In the genomic region with DNA sequence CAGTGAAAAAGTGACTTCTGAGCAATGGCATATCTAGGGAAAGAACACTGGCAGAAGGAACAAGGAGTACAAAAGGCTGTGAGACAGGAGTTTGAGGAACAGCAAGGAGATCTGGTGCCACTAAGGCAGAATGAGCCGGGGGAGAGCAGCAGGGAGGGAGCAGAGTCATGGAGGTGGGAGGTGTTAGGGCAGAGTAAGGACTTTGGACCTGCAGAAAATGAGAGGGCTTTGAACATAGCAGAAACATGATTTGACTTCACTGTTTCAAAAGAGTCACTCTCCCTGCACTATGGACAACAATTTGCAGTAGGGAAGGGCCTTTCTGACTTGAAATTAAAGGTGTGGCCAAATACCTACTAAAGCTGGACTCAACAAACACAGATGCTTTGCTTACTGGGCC, we compare ENCODE assay signal across 23 cellular contexts.
DNase-seq lines count a peak whose midpoint lies in the region; ATAC-seq, FAIRE-seq and TF ChIP-seq lines count a peak whose summit lies in the region.
"Had no signal": no experiment of that assay in that cellular context is flagged by ENCODE, and none has a peak within 500 bp of the region (broad histone marks: within the 10 kb centered on the region; RNA-seq: fewer than 3 reads in every experiment).

No MANE protein-coding gene starts in this region.

- H3K9me3 Mint-ChIP-seq in astrocyte (ENCODE audit: unreplicated experiment) (no peaks in the 10 kb centered on the region), MCF 10A (ENCODE audit: unreplicated experiment) (no peaks in the 10 kb centered on the region)
- H3K9me3 Mint-ChIP-seq: memory B cell; stimulated activated naive CD8-positive, alpha-beta T cell treated with anti-CD3 and anti-CD28 coated beads, Interleukin-15, Interleukin-2, amounts not matched to agents 100 ng/mL and 50 ng/mL, for 24 hours had no signal

- DNase-seq in NCI-H146 (lab: John Stamatoyannopoulos, UW) (peak; percentile 21), NCI-H146 treated with DMSO at 0.1 percent for 48 hours (lab: John Stamatoyannopoulos, UW; ENCODE audit: unreplicated experiment) (no peak), astrocyte (ENCODE audit: low read depth) (peak; percentile 6), left kidney (ENCODE audit: low read depth, low spot score) (peak; percentile 16), stomach (no peak), Karpas-422 (no peak), MCF 10A (ENCODE audit: unreplicated experiment) (no peak)
- DNase-seq: activated CD4-positive, alpha-beta T cell treated with anti-CD3 and anti-CD28 coated beads, Interleukin-2, amount 50 U/mL, for 48 hours; activated effector memory CD4-positive, alpha-beta T cell treated with Interleukin-2 at 50 U/mL for 16 hours; BE2C; dorsolateral prefrontal cortex; foreskin melanocyte; H7; kidney; NCI-H1105; NCI-H524 treated with DMSO at 0.1 percent for 48 hours; stimulated activated CD4-positive, alpha-beta T cell treated with anti-CD3 and anti-CD28 coated beads, Interleukin-4, amount 100 ng/mL, for 24 hours; T-helper 2 cell; upper lobe of right lung had no signal

- no peak for TF ChIP-seq POLR2A in stomach (IDR thresholded peaks at IDR 0.05)

- H3K36me3 ChIP-seq in astrocyte (ENCODE audit: insufficient read depth, low read length): no peaks in the 10 kb centered on the region
- no peaks in the 10 kb centered on the region for H3K36me3 ChIP-seq in stomach
- no peaks in the 10 kb centered on the region for H3K36me3 ChIP-seq in Karpas-422 (ENCODE audit: insufficient read depth, low read length)
- H3K36me3 ChIP-seq: BE2C, upper lobe of right lung had no signal

- H3K4me1 Mint-ChIP-seq in astrocyte (ENCODE audit: low read depth, unreplicated experiment): peaks cover 24% of the 10 kb centered on the region
- peaks cover 9% of the 10 kb centered on the region for H3K4me1 Mint-ChIP-seq in MCF 10A (ENCODE audit: insufficient read depth, unreplicated experiment)
- H3K4me1 Mint-ChIP-seq: memory B cell had no signal

- H4K20me1 ChIP-seq in astrocyte (ENCODE audit: insufficient read depth, low read length) (no peaks in the 10 kb centered on the region), Karpas-422 (ENCODE audit: insufficient read depth, low read depth, low read length) (no peaks in the 10 kb centered on the region)

- H3K27me3 ChIP-seq in astrocyte (ENCODE audit: insufficient read depth, low read length) (no peaks in the 10 kb centered on the region), stomach (no peaks in the 10 kb centered on the region), Karpas-422 (ENCODE audit: low read length) (no peaks in the 10 kb centered on the region)
- H3K27me3 ChIP-seq: BE2C, dorsolateral prefrontal cortex, upper lobe of right lung had no signal

- BruUV-seq in MCF 10A (replicated peaks; lab: Mats Ljungman, UMichigan): no TSS peak

- TF ChIP-seq CTCF in astrocyte (IDR thresholded peaks at IDR 0.05; ENCODE audit: insufficient read depth, low read depth, low read length) (no peak), stomach (IDR thresholded peaks at IDR 0.05) (no peak), MCF 10A (IDR thresholded peaks at IDR 0.05; ENCODE audit: unreplicated experiment) (no peak)

- H3K36me3 Mint-ChIP-seq in astrocyte (ENCODE audit: low read depth, unreplicated experiment): no peaks in the 10 kb centered on the region
- H3K36me3 Mint-ChIP-seq in MCF 10A (ENCODE audit: insufficient read depth, unreplicated experiment): no peaks in the 10 kb centered on the region
- H3K36me3 Mint-ChIP-seq: memory B cell had no signal

- H3K27ac Mint-ChIP-seq in astrocyte (ENCODE audit: unreplicated experiment): peak overlapping the region; percentile 26
- H3K27ac Mint-ChIP-seq in MCF 10A (ENCODE audit: low read depth, unreplicated experiment): no peak overlapping the region
- H3K27ac Mint-ChIP-seq: memory B cell; stimulated activated naive CD8-positive, alpha-beta T cell treated with anti-CD3 and anti-CD28 coated beads, Interleukin-15, Interleukin-2, amounts not matched to agents 100 ng/mL and 50 ng/mL, for 24 hours had no signal

- H2AFZ ChIP-seq in astrocyte (ENCODE audit: low read depth, low read length) (peak overlapping the region; percentile 6), Karpas-422 (ENCODE audit: low read length) (no peak overlapping the region)

- H3K9me3 ChIP-seq in astrocyte (ENCODE audit: insufficient read depth, low read depth, low read length) (no peaks in the 10 kb centered on the region), stomach (no peaks in the 10 kb centered on the region), Karpas-422 (ENCODE audit: low read length) (peaks cover 33% of the 10 kb centered on the region)
- H3K9me3 ChIP-seq: BE2C, upper lobe of right lung had no signal

- peak overlapping the region; percentile 40 for H3K9ac ChIP-seq in astrocyte (ENCODE audit: low read length)
- H3K9ac ChIP-seq in Karpas-422 (ENCODE audit: low read length): no peak overlapping the region

- H3K79me2 ChIP-seq in astrocyte (ENCODE audit: insufficient read depth, low read length) (no peaks in the 10 kb centered on the region), Karpas-422 (ENCODE audit: low read length) (no peaks in the 10 kb centered on the region)

- H3K4me2 ChIP-seq in astrocyte (ENCODE audit: low read length): peak overlapping the region; percentile 29
- no peak overlapping the region for H3K4me2 ChIP-seq in Karpas-422 (ENCODE audit: low read depth, low read length, poor library complexity, severe bottlenecking)

- H3K4me3 ChIP-seq in astrocyte (ENCODE audit: insufficient read depth, low read depth, low read length) (no peak overlapping the region), stomach (no peak overlapping the region), Karpas-422 (ENCODE audit: low read length) (no peak overlapping the region)
- H3K4me3 ChIP-seq: dorsolateral prefrontal cortex, upper lobe of right lung had no signal

- POLR2A ChIA-PET in MCF 10A (lab: Yijun Ruan, JAX): no interaction called here

- peaks cover 16% of the 10 kb centered on the region for H3K4me1 ChIP-seq in astrocyte (ENCODE audit: insufficient read depth, low read length)
- H3K4me1 ChIP-seq in stomach: peaks cover 3 to 22% (median 10%) of the 10 kb centered on the region in 4 donors
- H3K4me1 ChIP-seq in Karpas-422 (ENCODE audit: low read length): no peaks in the 10 kb centered on the region
- H3K4me1 ChIP-seq: BE2C, upper lobe of right lung had no signal

- H3K4me3 Mint-ChIP-seq in astrocyte (ENCODE audit: unreplicated experiment) (no peak overlapping the region), MCF 10A (ENCODE audit: unreplicated experiment) (no peak overlapping the region)
- H3K4me3 Mint-ChIP-seq: memory B cell; stimulated activated naive CD8-positive, alpha-beta T cell treated with anti-CD3 and anti-CD28 coated beads, Interleukin-15, Interleukin-2, amounts not matched to agents 100 ng/mL and 50 ng/mL, for 24 hours had no signal

- intact Hi-C loops in stomach (cut with DNase I; ENCODE audit: low total_unique reads) (no loop called here), MCF 10A (cut with micrococcal nuclease) (no loop called here)

- no peak for TF ChIP-seq EP300 in stomach (IDR thresholded peaks at IDR 0.05)

- FAIRE-seq in astrocyte (lab: Jason Lieb, UNC): no peak
- FAIRE-seq: kidney had no signal

- ATAC-seq in GM19452 (IDR thresholded peaks at IDR 0.05; ENCODE audit: unreplicated experiment): no peak
- ATAC-seq: upper lobe of right lung had no signal

- H3K27me3 Mint-ChIP-seq in astrocyte (ENCODE audit: low read depth, unreplicated experiment) (no peaks in the 10 kb centered on the region), MCF 10A (ENCODE audit: insufficient read depth, unreplicated experiment) (no peaks in the 10 kb centered on the region)
- H3K27me3 Mint-ChIP-seq: memory B cell; stimulated activated naive CD8-positive, alpha-beta T cell treated with anti-CD3 and anti-CD28 coated beads, Interleukin-15, Interleukin-2, amounts not matched to agents 100 ng/mL and 50 ng/mL, for 24 hours had no signal

- 27 to 84% (median 36%) methylated on average over 1 of the region's 1 CpG for WGBS in stomach, 5 donors

- H3K27ac ChIP-seq in astrocyte (ENCODE audit: low read depth, low read length) (peak overlapping the region; percentile 60), stomach (peak overlapping the region in 3 of 5 donors; percentile 39 to 57 (median 51)), Karpas-422 (ENCODE audit: low read length) (no peak overlapping the region)
- H3K27ac ChIP-seq: 22Rv1, dorsolateral prefrontal cortex, upper lobe of right lung had no signal

- CTCF ChIA-PET in MCF 10A (lab: Yijun Ruan, JAX): no interaction called here

- H3K9me2 ChIP-seq in Karpas-422 (replicated peaks; ENCODE audit: insufficient read depth, low read length): no peaks in the 10 kb centered on the region

Comparison
In these comparisons a context has a peak if more than half of its experiments do, and no peak if none do; other contexts are left out.
1. DNase-seq: peak in NCI-H146 (single experiment), astrocyte (single experiment) and left kidney (single experiment); none in NCI-H146 treated with DMSO at 0.1 percent for 48 hours (single experiment), stomach (single experiment), Karpas-422 (single experiment) and MCF 10A (single experiment).